Comparison of ENCODE assay signal across 27 cellular contexts in genomic region chr11:64455436-64456261, GRCh38.
"Had no signal": no experiment of that assay in that cellular context is flagged by ENCODE, and none has a peak within 500 bp of the region (broad histone marks: within the 10 kb centered on the region; RNA-seq: fewer than 3 reads in every experiment).

No MANE protein-coding gene starts in this region.

- H3K9me3 ChIP-seq: adrenal gland, gastroesophageal sphincter, lower lobe of right lung, suprapubic skin, tibial artery had no signal

- H3K4me1 Mint-ChIP-seq: immature natural killer cell; natural killer cell; stimulated activated naive B cell treated with anti-CD40 and anti-IgM and Interleukin-4, amounts not matched to agents 10 μg/mL and 1 μg/mL and 100 μg/mL, for 72 hours had no signal

- H3K27ac ChIP-seq: adrenal gland, gastroesophageal sphincter, lower lobe of right lung, suprapubic skin, tibial artery had no signal

- H3K27ac Mint-ChIP-seq: activated naive CD4-positive, alpha-beta T cell treated with anti-CD3 and anti-CD28 coated beads, Interleukin-2, amount 50 U/mL, for 72 hours; activated T-helper 1 cell treated with anti-CD3 and anti-CD28 coated beads, Interleukin-12 subunit alpha, Interleukin-12 subunit beta, Interleukin-2, Interleukin-4 antibody, amounts not matched to agents 30 ng/mL and 10 ng/mL and 1 ng/mL, durations not matched to agents 14 hours and 24 hours and 36 hours; brain; immature natural killer cell; natural killer cell; progenitor cell of endocrine pancreas; stimulated activated naive B cell treated with anti-CD40 and anti-IgM and Interleukin-4, amounts not matched to agents 10 μg/mL and 1 μg/mL and 100 μg/mL, for 72 hours; T-cell; T-helper 2 cell treated with Interferon-gamma antibody and Interleukin-4, amounts not matched to agents 5 μg/mL and 100 μg/mL, for 36 hours had no signal

- H3K27me3 Mint-ChIP-seq: T-cell had no signal

- H3K4me1 ChIP-seq: adrenal gland, gastroesophageal sphincter, lower lobe of right lung, suprapubic skin, tibial artery had no signal

- DNase-seq: activated CD4-positive, alpha-beta T cell treated with anti-CD3 and anti-CD28 coated beads for 48 hours; activated CD4-positive, alpha-beta T cell treated with anti-CD3 and anti-CD28 coated beads, Interleukin-2, amount 50 U/mL, for 48 hours; activated CD8-positive, alpha-beta memory T cell treated with anti-CD3 and anti-CD28 coated beads, Interleukin-2, amount 50 U/mL, for 4 hours; activated gamma-delta T cell treated with Interleukin-2 at 50 U/mL for 16 hours; activated T-cell treated with anti-CD3 and anti-CD28 coated beads, Interleukin-2, amount 50 U/mL, for 1 hour; adrenal gland; caudate nucleus; hippocampal formation; immature natural killer cell; kidney glomerular epithelial cell; lower lobe of right lung; mesenchymal stem cell; natural killer cell; stimulated activated CD4-positive, alpha-beta T cell treated with anti-CD3 and anti-CD28 coated beads, Interleukin-15, amount 100 ng/mL, for 24 hours; stimulated activated CD4-positive, alpha-beta T cell treated with anti-CD3 and anti-CD28 coated beads, Interleukin-2, amount 100 ng/mL, for 24 hours; stimulated activated naive B cell treated with anti-CD40 and anti-IgM and Interleukin-4, amounts not matched to agents 10 μg/mL and 1 μg/mL and 100 μg/mL, for 72 hours; T-cell had no signal

- H3K36me3 Mint-ChIP-seq: activated naive CD4-positive, alpha-beta T cell treated with anti-CD3 and anti-CD28 coated beads, Interleukin-2, amount 50 U/mL, for 72 hours; brain; immature natural killer cell; natural killer cell; stimulated activated naive B cell treated with anti-CD40 and anti-IgM and Interleukin-4, amounts not matched to agents 10 μg/mL and 1 μg/mL and 100 μg/mL, for 72 hours; T-cell had no signal

- H3K4me3 Mint-ChIP-seq: activated T-helper 1 cell treated with anti-CD3 and anti-CD28 coated beads, Interleukin-12 subunit alpha, Interleukin-12 subunit beta, Interleukin-2, Interleukin-4 antibody, amounts not matched to agents 30 ng/mL and 10 ng/mL and 1 ng/mL, durations not matched to agents 14 hours and 24 hours and 36 hours; brain; immature natural killer cell; natural killer cell; stimulated activated naive B cell treated with anti-CD40 and anti-IgM and Interleukin-4, amounts not matched to agents 10 μg/mL and 1 μg/mL and 100 μg/mL, for 72 hours; T-cell; T-helper 2 cell treated with Interferon-gamma antibody and Interleukin-4, amounts not matched to agents 5 μg/mL and 100 μg/mL, for 36 hours had no signal

- H3K9me3 Mint-ChIP-seq: activated naive CD4-positive, alpha-beta T cell treated with anti-CD3 and anti-CD28 coated beads, Interleukin-2, amount 50 U/mL, for 72 hours; activated T-helper 1 cell treated with anti-CD3 and anti-CD28 coated beads, Interleukin-12 subunit alpha, Interleukin-12 subunit beta, Interleukin-2, Interleukin-4 antibody, amounts not matched to agents 30 ng/mL and 10 ng/mL and 1 ng/mL, durations not matched to agents 14 hours and 24 hours and 36 hours; immature natural killer cell; natural killer cell; T-cell; T-helper 2 cell treated with Interferon-gamma antibody and Interleukin-4, amounts not matched to agents 5 μg/mL and 100 μg/mL, for 36 hours had no signal

- H3K36me3 ChIP-seq: adrenal gland, gastroesophageal sphincter, lower lobe of right lung, suprapubic skin, tibial artery had no signal

- H3K4me3 ChIP-seq: adrenal gland, gastroesophageal sphincter, lower lobe of right lung, smooth muscle cell, suprapubic skin, tibial artery had no signal

- ATAC-seq: activated naive CD4-positive, alpha-beta T cell treated with anti-CD3 and anti-CD28 coated beads, Interleukin-2, amount 50 U/mL, for 72 hours; gastroesophageal sphincter; left lobe of liver; lower lobe of right lung; natural killer cell; stimulated activated naive B cell treated with anti-CD40 and anti-IgM and Interleukin-4, amounts not matched to agents 10 μg/mL and 1 μg/mL and 100 μg/mL, for 72 hours; T-cell had no signal

- H3K27me3 ChIP-seq: adrenal gland, gastroesophageal sphincter, tibial artery had no signal
